ENCODE assay signal across 13 cellular contexts in genomic region chr10:74900297-74900696, GRCh38.
DNase-seq lines count a peak whose midpoint lies in the region; ATAC-seq and TF ChIP-seq lines count a peak whose summit lies in the region.
"Had no signal": no experiment of that assay in that cellular context is flagged by ENCODE, and none has a peak within 500 bp of the region (broad histone marks: within the 10 kb centered on the region; RNA-seq: fewer than 3 reads in every experiment).

No MANE protein-coding gene starts in this region.

- peak; percentile 56 for DNase-seq in GM06990 (ENCODE audit: extremely low read depth, insufficient read length)
- DNase-seq in activated gamma-delta T cell treated with anti-CD3 and anti-CD28 coated beads, Interleukin-2, amount 50 U/mL, for 16 hours (ENCODE audit: low read depth) = peak; percentile 17
- no peak for DNase-seq in Right ventricle myocardium superior
- no peak for DNase-seq in stimulated activated CD4-positive, alpha-beta T cell treated with anti-CD3 and anti-CD28 coated beads, Interleukin-4, amount 100 ng/mL, for 4 hours
- DNase-seq in amygdala (lab: John Stamatoyannopoulos, UW) = no peak
- DNase-seq in C1 segment of cervical spinal cord (lab: John Stamatoyannopoulos, UW) = no peak
- DNase-seq: foreskin keratinocyte, NCI-H1092, nephron progenitor cell had no signal

- H3K27me3 ChIP-seq in GM06990 (replicated peaks; ENCODE audit: control insufficient read depth, insufficient read depth, low read length) = no peaks in the 10 kb centered on the region
- H3K27me3 ChIP-seq: ascending aorta, foreskin keratinocyte had no signal

- H3K4me3 ChIP-seq in GM06990 (replicated peaks; ENCODE audit: low read depth, low read length) = no peak overlapping the region
- H3K4me3 ChIP-seq: ascending aorta had no signal

- intact Hi-C loops in Right ventricle myocardium superior (cut with DNase I) = no loop called here

- no peak for TF ChIP-seq CTCF in GM06990 (IDR thresholded peaks at IDR 0.05; ENCODE audit: insufficient read depth, low read length, poor library complexity, severe bottlenecking)

- ATAC-seq in GM19328 (IDR thresholded peaks at IDR 0.05; ENCODE audit: unreplicated experiment) (peak; percentile 57), HG03159 (IDR thresholded peaks at IDR 0.05; ENCODE audit: unreplicated experiment) (peak; percentile 67), Right ventricle myocardium superior (ENCODE audit: poor library complexity) (no peak)
- ATAC-seq: foreskin keratinocyte, HCT116 had no signal

- H3K36me3 ChIP-seq in GM06990 (ENCODE audit: control insufficient read depth, insufficient read depth, low read length) = no peaks in the 10 kb centered on the region
- H3K36me3 ChIP-seq: ascending aorta had no signal

Comparison
In these comparisons a context has a peak if more than half of its experiments do, and no peak if none do; other contexts are left out.
1. DNase-seq: peak in GM06990 (single experiment) and activated gamma-delta T cell treated with anti-CD3 and anti-CD28 coated beads, Interleukin-2, amount 50 U/mL, for 16 hours (single experiment); none in Right ventricle myocardium superior (single experiment), stimulated activated CD4-positive, alpha-beta T cell treated with anti-CD3 and anti-CD28 coated beads, Interleukin-4, amount 100 ng/mL, for 4 hours (0 of 2), amygdala (0 of 56) and C1 segment of cervical spinal cord (0 of 14).